ENCODE assay signal across 20 cellular contexts in the genomic region with DNA sequence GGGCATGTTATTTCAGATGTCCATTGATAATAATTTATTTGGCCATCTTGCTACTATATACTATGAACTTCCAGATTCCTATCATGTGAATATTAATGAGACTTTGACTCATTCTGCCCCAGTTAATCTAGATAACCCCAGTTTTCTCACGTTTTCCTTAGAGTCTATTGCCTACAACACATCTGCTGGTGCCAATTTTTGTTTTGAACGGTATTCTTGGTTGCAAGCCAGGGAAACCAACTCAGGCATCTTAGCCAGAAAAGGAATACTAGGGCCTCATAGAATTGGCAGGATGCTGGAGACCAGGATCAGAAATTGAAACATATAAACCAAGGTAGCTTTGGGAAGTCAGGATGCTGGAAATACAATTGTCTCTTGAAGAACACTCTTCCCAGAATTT. TPM values are rescaled to one million over a fixed set of nuclear protein-coding genes. Genes with fewer than 3 reads are reported as not detected.
"Had no signal": no experiment of that assay in that cellular context is flagged by ENCODE, and none has a peak within 500 bp of the region (broad histone marks: within the 10 kb centered on the region; RNA-seq: fewer than 3 reads in every experiment).

No MANE protein-coding gene starts in this region.

- H3K9ac ChIP-seq: neural progenitor cell, parathyroid adenoma had no signal

- H3K79me2 ChIP-seq: parathyroid adenoma had no signal

- H2AFZ ChIP-seq: neural progenitor cell, parathyroid adenoma had no signal

- H3K4me2 ChIP-seq: neural progenitor cell had no signal

- H3K27ac ChIP-seq: colonic mucosa, epithelial cell of prostate, heart right ventricle, left lung, neural progenitor cell, parathyroid adenoma, right atrium auricular region, vagina had no signal

- H3K36me3 ChIP-seq: colonic mucosa, heart right ventricle, left lung, neural progenitor cell, right atrium auricular region, vagina had no signal

- H3K9me3 ChIP-seq: colonic mucosa, vagina had no signal

- H3K27me3 ChIP-seq: colonic mucosa, heart right ventricle, left lung, neural progenitor cell, right atrium auricular region, vagina had no signal

- H3K4me3 ChIP-seq: colonic mucosa, heart right ventricle, left lung, mucosa of descending colon, neural progenitor cell, right atrium auricular region, vagina had no signal

- DNase-seq: colonic mucosa; effector CD8-positive, alpha-beta T cell; endodermal cell; foreskin melanocyte; glutamatergic neuron; heart right ventricle; hippocampal formation; left cardiac atrium; left lung; mesenchymal stem cell; mucosa of descending colon; naive thymus-derived CD4-positive, alpha-beta T cell; stimulated activated CD4-positive, alpha-beta T cell treated with anti-CD3 and anti-CD28 coated beads, Interleukin-2, amount 100 ng/mL, for 24 hours; stimulated activated naive B cell treated with anti-CD40 and anti-IgM and Interleukin-4, amounts not matched to agents 10 μg/mL and 1 μg/mL and 100 μg/mL, for 72 hours; trophoblast cell had no signal

- H3K4me1 ChIP-seq: colonic mucosa, neural progenitor cell, parathyroid adenoma, vagina had no signal

RNA-seq across cellular contexts. Expression of a gene that starts 28.0 kb away (rescaled TPM):
- polyA plus RNA-seq: naive thymus-derived CD4-positive, alpha-beta T cell had no signal
